In genomic region chr6:139530551-139530950, GRCh38 we compare ENCODE assay signal across 1 cellular context.
TF ChIP-seq lines count a peak whose summit lies in the region.

No MANE protein-coding gene starts in this region.

TF ChIP-seq in K562, 482 proteins besides CTCF, POLR2A, EP300 and RAD21 (continued from another document):
- no peak for TF ChIP-seq EZH2 (IDR thresholded peaks at IDR 0.05; ENCODE audit: borderline replicate concordance, low read depth, low read length)
